ENCODE assay signal across 9 cellular contexts in genomic region chr4:86033171-86033570, GRCh38.
DNase-seq lines count a peak whose midpoint lies in the region; ATAC-seq and TF ChIP-seq lines count a peak whose summit lies in the region.
"Had no signal": no experiment of that assay in that cellular context is flagged by ENCODE, and none has a peak within 500 bp of the region (broad histone marks: within the 10 kb centered on the region; RNA-seq: fewer than 3 reads in every experiment).

No MANE protein-coding gene starts in this region.

- ATAC-seq in GM19463 (IDR thresholded peaks at IDR 0.05; ENCODE audit: unreplicated experiment), result peak; percentile 10
- ATAC-seq in heart left ventricle, result peak; percentile 87 to 91 (median 90)
- no peak for ATAC-seq in HG02678 (IDR thresholded peaks at IDR 0.05; ENCODE audit: unreplicated experiment)

- H3K4me3 ChIP-seq in adrenal gland (no peak overlapping the region), heart left ventricle (peak overlapping the region in 2 of 12 donors; percentile 7 to 12), skeletal muscle satellite cell (ENCODE audit: low read length) (peak overlapping the region; percentile 31)

- intact Hi-C loops in adrenal gland (cut with DNase I) (no loop called here), heart left ventricle (cut with DNase I) (no loop called here)

- peak overlapping the region; percentile 68 for H3K4me2 ChIP-seq in skeletal muscle satellite cell (ENCODE audit: low read length)

- H3K27ac ChIP-seq in adrenal gland (peak overlapping the region in 4 of 5 donors; percentile 16 to 69 (median 32)), heart left ventricle (peak overlapping the region; percentile 30 to 89 (median 76))

- H3K4me1 ChIP-seq in adrenal gland (replicated peaks in 1 of 2) (peaks cover 0 to 19% of the 10 kb centered on the region in 2 donors), heart left ventricle (peaks cover 3 to 39% (median 19%) of the 10 kb centered on the region in 12 donors), skeletal muscle satellite cell (ENCODE audit: control insufficient read depth, insufficient read depth, low read length) (peaks cover 50% of the 10 kb centered on the region)

- TF ChIP-seq POLR2A in adrenal gland (IDR thresholded peaks at IDR 0.05) (no peak), heart left ventricle (IDR thresholded peaks at IDR 0.05) (no peak), erythroblast (IDR thresholded peaks at IDR 0.05; ENCODE audit: low read length) (no peak)

- DNase-seq in adrenal gland (peak in 5 of 7 donors; percentile 40 to 68 (median 42)), heart left ventricle (peak; percentile 40 to 70 (median 57)), NCI-H1417 (lab: John Stamatoyannopoulos, UW) (no peak), erythroblast (lab: John Stamatoyannopoulos, UW) (no peak), SW480 (ENCODE audit: low spot score) (no peak)
- DNase-seq: NCI-H345 had no signal

- no peak for TF ChIP-seq CTCF in adrenal gland (IDR thresholded peaks at IDR 0.05)
- no peak for TF ChIP-seq CTCF in heart left ventricle (IDR thresholded peaks at IDR 0.05)

- H3K9me3 ChIP-seq in adrenal gland (replicated peaks in 1 of 3) (no peaks in the 10 kb centered on the region), heart left ventricle (no peaks in the 10 kb centered on the region), skeletal muscle satellite cell (replicated peaks; ENCODE audit: low read length) (no peaks in the 10 kb centered on the region)

- H3K27me3 ChIP-seq in adrenal gland, result no peaks in the 10 kb centered on the region
- no peaks in the 10 kb centered on the region for H3K27me3 ChIP-seq in heart left ventricle
- no peaks in the 10 kb centered on the region for H3K27me3 ChIP-seq in skeletal muscle satellite cell (ENCODE audit: control insufficient read depth, insufficient read depth, low read length)

- 49 to 64% (median 55%) methylated on average over 4 of the region's 4 CpGs for WGBS in adrenal gland, 4 donors
- WGBS in heart left ventricle, 4 donors, result 19 to 49% (median 27%) methylated on average over 4 of the region's 4 CpGs

- H3K9ac ChIP-seq in skeletal muscle satellite cell (ENCODE audit: low read depth, low read length), result peak overlapping the region; percentile 60

- H3K36me3 ChIP-seq in adrenal gland (replicated peaks in 1 of 2), result no peaks in the 10 kb centered on the region
- no peaks in the 10 kb centered on the region for H3K36me3 ChIP-seq in heart left ventricle
- H3K36me3 ChIP-seq in skeletal muscle satellite cell (ENCODE audit: insufficient read depth, low read length), result no peaks in the 10 kb centered on the region

Comparison
In these comparisons a context has a peak if more than half of its experiments do, and no peak if none do; other contexts are left out.
1. DNase-seq: peak in adrenal gland (5 of 7) and heart left ventricle (5 of 5); none in NCI-H1417 (0 of 3), erythroblast (0 of 2) and SW480 (single experiment).